26 cellular contexts compared by ENCODE assay signal in genomic region chr18:21273568-21273967, GRCh38. TPM values are rescaled to one million over a fixed set of nuclear protein-coding genes. Genes with fewer than 3 reads are reported as not detected.
"Had no signal": no experiment of that assay in that cellular context is flagged by ENCODE, and none has a peak within 500 bp of the region (broad histone marks: within the 10 kb centered on the region; RNA-seq: fewer than 3 reads in every experiment).

No MANE protein-coding gene starts in this region.

- H3K4me3 ChIP-seq: MG63, SJCRH30 had no signal

- H3K9ac ChIP-seq: KMS-11 had no signal

- H3K9me3 ChIP-seq: MG63, SJCRH30 had no signal

- DNase-seq: IMR-90, MG63, MV-4-11, NCI-H1048, NCI-H1105, NCI-H1417, NCI-H1436 treated with DMSO at 0.1 percent for 48 hours, NCI-H1694, NCI-H187 treated with DMSO at 0.1 percent for 48 hours, NCI-H2029 treated with DMSO at 0.1 percent for 48 hours, NCI-H2227 treated with DMSO at 0.1 percent for 48 hours, NCI-H446, NCI-H510A, NCI-H524 treated with DMSO at 0.1 percent for 48 hours, NCI-H69, NCI-H774, PC-3, SHP77 treated with DMSO at 0.1 percent for 48 hours, SJCRH30 had no signal

- H3K27me3 ChIP-seq: MG63, SJCRH30 had no signal

- FAIRE-seq: HepG2 had no signal

- H3K4me2 ChIP-seq: KMS-11 had no signal

- ATAC-seq: HepG2, Panc1, PC-3, Right ventricle myocardium inferior, SK-N-SH treated with all-trans-retinoic acid at 6 μM for 48 hours had no signal

- H3K4me1 ChIP-seq: SJCRH30 had no signal

- H3K36me3 ChIP-seq: MG63, SJCRH30 had no signal

- H3K27ac ChIP-seq: KMS-11, SJCRH30 had no signal

RNA-seq across cellular contexts. Expression of gene GREB1L, which starts 31.5 kb away (rescaled TPM):
- total RNA-seq: OCI-LY7; SJCRH30; T-helper 1 cell treated with Interleukin-12 subunit alpha and Interleukin-12 subunit beta and Interleukin-4 antibody, amounts not matched to agents 30 ng/mL and 1 ng/mL, for 36 hours had no signal
